ENCODE assay signal across 8 cellular contexts in genomic region chr17:36629252-36629847, GRCh38. TPM values are rescaled to one million over a fixed set of nuclear protein-coding genes. Genes with fewer than 3 reads are reported as not detected.
DNase-seq lines count a peak whose midpoint lies in the region; ATAC-seq, FAIRE-seq and TF ChIP-seq lines count a peak whose summit lies in the region.

No MANE protein-coding gene starts in this region.

- intact Hi-C loops in breast epithelium (cut with DNase I; ENCODE audit: low total_unique reads) (loop anchor here (10.0 kb wide), 1 partner anchor 415 kb away; no protein-coding TSS in a partner anchor), kidney (cut with DNase I) (loop anchor here (10.0 kb wide), 1 partner anchor 425 kb away; no protein-coding TSS in a partner anchor)

- H3K9me3 ChIP-seq in WERI-Rb-1 (ENCODE audit: severe bottlenecking) (no peaks in the 10 kb centered on the region), breast epithelium (no peaks in the 10 kb centered on the region), kidney (ENCODE audit: control insufficient read depth in 1 of 2, low read length in 2 of 2) (no peaks in the 10 kb centered on the region)

- no peak for FAIRE-seq in kidney (lab: Jason Lieb, UNC)

- no peak overlapping the region for H3K9ac ChIP-seq in kidney (ENCODE audit: low read length in 2 of 2)

- no peaks in the 10 kb centered on the region for H3K36me3 ChIP-seq in WERI-Rb-1
- no peaks in the 10 kb centered on the region for H3K36me3 ChIP-seq in breast epithelium
- H3K36me3 ChIP-seq in kidney (ENCODE audit: control insufficient read depth in 1 of 2, insufficient read depth in 2 of 2, low read length in 2 of 2): no peaks in the 10 kb centered on the region

- no peak overlapping the region for H3K4me3 ChIP-seq in WERI-Rb-1 (ENCODE audit: low read depth, low read length)
- no peak overlapping the region for H3K4me3 ChIP-seq in breast epithelium
- H3K4me3 ChIP-seq in kidney (ENCODE audit: low read length in 2 of 2): no peak overlapping the region

- H3K27ac ChIP-seq in WERI-Rb-1: no peak overlapping the region
- H3K27ac ChIP-seq in breast epithelium: no peak overlapping the region
- H3K27ac ChIP-seq in kidney (ENCODE audit: low read depth in 2 of 2, low read length in 2 of 2): no peak overlapping the region

- TF ChIP-seq CTCF in WERI-Rb-1 (IDR thresholded peaks at IDR 0.05; ENCODE audit: low read depth, low read length) (peak; percentile 95), breast epithelium (IDR thresholded peaks at IDR 0.05) (peak; percentile 59 to 96 (median 90)), kidney (IDR thresholded peaks at IDR 0.05; ENCODE audit: borderline replicate concordance, extremely low read depth, insufficient read depth) (peak; percentile 98)

- no peak for TF ChIP-seq POLR2A in breast epithelium (IDR thresholded peaks at IDR 0.05)

- DNase-seq in A172 (ENCODE audit: low spot score): peak; percentile 76
- peak; percentile 81 for DNase-seq in GM19240 (ENCODE audit: insufficient read length, low spot score)
- DNase-seq in NCI-H2171 treated with DMSO at 0.1 percent for 48 hours (lab: John Stamatoyannopoulos, UW): peak; percentile 65
- DNase-seq in WERI-Rb-1: peak; percentile 80
- peak; percentile 36 to 79 for DNase-seq in breast epithelium (ENCODE audit: low spot score in 2 of 2)
- DNase-seq in kidney: peak; percentile 91
- DNase-seq in stimulated activated CD4-positive, alpha-beta T cell treated with anti-CD3 and anti-CD28 coated beads, Interleukin-1b, Interleukin-23, amount 100 ng/mL, for 24 hours (ENCODE audit: low read depth in 4 of 4, low spot score in 1 of 4): peak; percentile 59 to 87 (median 68)

- no peak for ATAC-seq in HG02840 (IDR thresholded peaks at IDR 0.05; ENCODE audit: low FRiP score, unreplicated experiment)

- H3K4me1 ChIP-seq in breast epithelium (no peaks in the 10 kb centered on the region), kidney (ENCODE audit: control insufficient read depth in 1 of 2, insufficient read depth in 1 of 2, low read depth in 1 of 2, low read length in 2 of 2) (no peaks in the 10 kb centered on the region)

- H3K27me3 ChIP-seq in WERI-Rb-1 (ENCODE audit: insufficient read depth, low read depth, severe bottlenecking) (no peaks in the 10 kb centered on the region), breast epithelium (no peaks in the 10 kb centered on the region)

RNA-seq across cellular contexts. Expression of gene MRM1, which starts 28.0 kb away (rescaled TPM):
- 12.2 and 17.2 TPM in 2 replicates for total RNA-seq in A172 (2014; rRNA removed; shearing (Covaris generic))
- total RNA-seq in breast epithelium (1 to 10 TPM; 4.8 to 7.5 (median 7.2) TPM), kidney (8.3 TPM)
- polyA plus RNA-seq in kidney (ENCODE audit: insufficient read depth, low read depth, low replicate concordance): 12.4 TPM

RNA-seq across cellular contexts. Expression of gene DHRS11, which starts 37.7 kb away (rescaled TPM):
- total RNA-seq in A172 (2014; rRNA removed; shearing (Covaris generic)): 15.4 and 22.7 TPM in 2 replicates
- total RNA-seq in breast epithelium (10 to 100 TPM; 11.4 to 14.1 (median 11.5) TPM), kidney (11.8 TPM)
- polyA plus RNA-seq in kidney (ENCODE audit: insufficient read depth, low read depth, low replicate concordance): 40.7 TPM
